In genomic region chr20:38726849-38727601, GRCh38 we compare ENCODE assay signal across 10 cellular contexts. TPM values are rescaled to one million over a fixed set of nuclear protein-coding genes. Genes with fewer than 3 reads are reported as not detected.
DNase-seq lines count a peak whose midpoint lies in the region; ATAC-seq and TF ChIP-seq lines count a peak whose summit lies in the region.
"Had no signal": no experiment of that assay in that cellular context is flagged by ENCODE, and none has a peak within 500 bp of the region (broad histone marks: within the 10 kb centered on the region; RNA-seq: fewer than 3 reads in every experiment).

No MANE protein-coding gene starts in this region.

- no peak for ATAC-seq in activated naive CD8-positive, alpha-beta T cell treated with anti-CD3 and anti-CD28 coated beads, Interleukin-2, amount 10 ng/mL, durations not matched to agents 7 days and 5 days (ENCODE audit: low read depth)
- ATAC-seq in natural killer cell (peak in 2 of 3 donors; percentile 27 to 40), GM21717 (IDR thresholded peaks at IDR 0.05; ENCODE audit: unreplicated experiment) (no peak), GM21723 (IDR thresholded peaks at IDR 0.05; ENCODE audit: unreplicated experiment) (no peak), HG03460 (IDR thresholded peaks at IDR 0.05; ENCODE audit: unreplicated experiment) (no peak), GM18907 (IDR thresholded peaks at IDR 0.05; ENCODE audit: unreplicated experiment) (no peak)

- peaks cover 44% of the 10 kb centered on the region for H3K4me1 Mint-ChIP-seq in activated naive CD8-positive, alpha-beta T cell treated with anti-CD3 and anti-CD28 coated beads, Interleukin-2, amount 10 ng/mL, durations not matched to agents 7 days and 5 days
- H3K4me1 Mint-ChIP-seq in natural killer cell = peaks cover 54 to 58% of the 10 kb centered on the region in 2 donors

- intact Hi-C loops in natural killer cell (cut with micrococcal nuclease) = no loop called here

- H3K36me3 Mint-ChIP-seq in activated naive CD8-positive, alpha-beta T cell treated with anti-CD3 and anti-CD28 coated beads, Interleukin-2, amount 10 ng/mL, durations not matched to agents 7 days and 5 days = peaks cover 3% of the 10 kb centered on the region
- peaks cover 6% of the 10 kb centered on the region for H3K36me3 Mint-ChIP-seq in natural killer cell
- H3K36me3 Mint-ChIP-seq: mesothelial cell of epicardium had no signal

- H3K9me3 Mint-ChIP-seq in activated naive CD8-positive, alpha-beta T cell treated with anti-CD3 and anti-CD28 coated beads, Interleukin-2, amount 10 ng/mL, durations not matched to agents 7 days and 5 days = no peaks in the 10 kb centered on the region
- H3K9me3 Mint-ChIP-seq in natural killer cell = no peaks in the 10 kb centered on the region
- H3K9me3 Mint-ChIP-seq: mesothelial cell of epicardium had no signal

- H3K4me3 ChIP-seq in NT2/D1 (ENCODE audit: insufficient read length, low read depth) = peak overlapping the region; percentile 17

- no peaks in the 10 kb centered on the region for H3K36me3 ChIP-seq in NT2/D1 (ENCODE audit: insufficient read depth, insufficient read length, low read length)

- peak overlapping the region; percentile 74 for H3K27ac Mint-ChIP-seq in activated naive CD8-positive, alpha-beta T cell treated with anti-CD3 and anti-CD28 coated beads, Interleukin-2, amount 10 ng/mL, durations not matched to agents 7 days and 5 days
- peak overlapping the region in 1 of 2 donors; percentile 73 for H3K27ac Mint-ChIP-seq in natural killer cell
- H3K27ac Mint-ChIP-seq: mesothelial cell of epicardium had no signal

- peaks cover 45% of the 10 kb centered on the region for H3K4me1 ChIP-seq in NT2/D1 (ENCODE audit: insufficient read depth, insufficient read length)

- TF ChIP-seq CTCF in natural killer cell (IDR thresholded peaks at IDR 0.05) = no peak

- POLR2A ChIA-PET in activated naive CD8-positive, alpha-beta T cell treated with anti-CD3 and anti-CD28 coated beads, Interleukin-2, amount 10 ng/mL, durations not matched to agents 7 days and 5 days (lab: Charles Lee) = no interaction called here

- H3K4me3 Mint-ChIP-seq in activated naive CD8-positive, alpha-beta T cell treated with anti-CD3 and anti-CD28 coated beads, Interleukin-2, amount 10 ng/mL, durations not matched to agents 7 days and 5 days = peak overlapping the region; percentile 49
- peak overlapping the region; percentile 83 for H3K4me3 Mint-ChIP-seq in natural killer cell
- H3K4me3 Mint-ChIP-seq: mesothelial cell of epicardium had no signal

- peaks cover 100% of the 10 kb centered on the region for H3K27me3 ChIP-seq in NT2/D1 (ENCODE audit: insufficient read depth, insufficient read length)

- H3K9ac ChIP-seq in NT2/D1 (ENCODE audit: insufficient read length, low read depth) = peak overlapping the region; percentile 46

- peaks cover 86% of the 10 kb centered on the region for H3K27me3 Mint-ChIP-seq in activated naive CD8-positive, alpha-beta T cell treated with anti-CD3 and anti-CD28 coated beads, Interleukin-2, amount 10 ng/mL, durations not matched to agents 7 days and 5 days
- H3K27me3 Mint-ChIP-seq in natural killer cell (ENCODE audit: low read depth in 2 of 2) = peaks cover 82 to 87% of the 10 kb centered on the region in 2 donors

- no peaks in the 10 kb centered on the region; the same call in 1 of the 2 replicates for H3K9me3 ChIP-seq in NT2/D1 (ENCODE audit: insufficient read depth, low read length)

- DNase-seq in ELF-1 (ENCODE audit: low read depth, low spot score) = peak; percentile 94
- DNase-seq in NT2/D1 (ENCODE audit: low read depth, low spot score) = peak; percentile 88
- peak; percentile 64 for DNase-seq in activated naive CD8-positive, alpha-beta T cell treated with anti-CD3 and anti-CD28 coated beads, Interleukin-2, amount 10 ng/mL, durations not matched to agents 7 days and 5 days
- peak; percentile 49 for DNase-seq in natural killer cell

RNA-seq across cellular contexts. Expression of gene SLC32A1, which starts 2.7 kb away (rescaled TPM):
- total RNA-seq in activated naive CD8-positive, alpha-beta T cell treated with anti-CD3 and anti-CD28 coated beads, Interleukin-2, amount 10 ng/mL, durations not matched to agents 7 days and 5 days = not detected
- not detected for total RNA-seq in natural killer cell
- total RNA-seq: LHCN-M2, mesothelial cell of epicardium had no signal

RNA-seq across cellular contexts. Expression of gene ACTR5, which starts 21.2 kb away (rescaled TPM):
- total RNA-seq in activated naive CD8-positive, alpha-beta T cell treated with anti-CD3 and anti-CD28 coated beads, Interleukin-2, amount 10 ng/mL, durations not matched to agents 7 days and 5 days = 10 to 100 TPM; 10.4 to 11.9 TPM
- total RNA-seq in natural killer cell = 10 to 100 TPM; 14.4 to 17.7 (median 17.6) TPM

Comparison
In these comparisons a context has a peak if more than half of its experiments do, and no peak if none do; other contexts are left out.
1. ATAC-seq: peak in natural killer cell (2 of 3); none in activated naive CD8-positive, alpha-beta T cell treated with anti-CD3 and anti-CD28 coated beads, Interleukin-2, amount 10 ng/mL, durations not matched to agents 7 days and 5 days (single experiment), GM21717 (single experiment), GM21723 (single experiment), HG03460 (single experiment) and GM18907 (single experiment).
2. Peak in every context shown above with its lines, with median percentiles within 50 percentile points of each other: DNase-seq.